ENCODE assay signal across 8 cellular contexts in genomic region chr10:97792058-97792721, GRCh38. TPM values are rescaled to one million over a fixed set of nuclear protein-coding genes. Genes with fewer than 3 reads are reported as not detected.
DNase-seq lines count a peak whose midpoint lies in the region; ATAC-seq and TF ChIP-seq lines count a peak whose summit lies in the region.

No MANE protein-coding gene starts in this region.

- peak; percentile 40 to 53 for DNase-seq in SHP77 (lab: John Stamatoyannopoulos, UW)
- no peak for DNase-seq in SHP77 treated with DMSO at 0.1 percent for 48 hours (lab: John Stamatoyannopoulos, UW)
- peak; percentile 43 for DNase-seq in MG63
- peak; percentile 52 for DNase-seq in SW480 (ENCODE audit: low spot score)
- DNase-seq in activated naive CD8-positive, alpha-beta T cell treated with anti-CD3 and anti-CD28 coated beads for 36 hours: peak; percentile 69
- peak; percentile 50 to 81 (median 62) for DNase-seq in heart left ventricle
- peak; percentile 37 for DNase-seq in renal cortical epithelial cell (ENCODE audit: low read depth)
- no peak for DNase-seq in OCI-M2 (lab: John Stamatoyannopoulos, UW; ENCODE audit: unreplicated experiment)

- TF ChIP-seq POLR2A in heart left ventricle (IDR thresholded peaks at IDR 0.05): no peak

- peak in 3 of 4 donors; percentile 56 to 65 (median 63) for ATAC-seq in heart left ventricle

- H3K36me3 Mint-ChIP-seq in activated naive CD8-positive, alpha-beta T cell treated with anti-CD3 and anti-CD28 coated beads for 36 hours: peaks cover 2% of the 10 kb centered on the region

- H3K27me3 Mint-ChIP-seq in activated naive CD8-positive, alpha-beta T cell treated with anti-CD3 and anti-CD28 coated beads for 36 hours: no peaks in the 10 kb centered on the region

- whole genome bisulfite sequencing in heart left ventricle, 4 donors: 34 to 39% (median 38%) methylated on average over 8 of the region's 8 CpGs

- intact Hi-C loops in heart left ventricle (cut with DNase I): loop anchor here in 9 of 10 donors (1.0 to 10.0 kb wide), 9 partner anchors 73 to 253 kb away; partner anchors contain the start of gene CRTAC1 (in 1 of the 9)

- peaks cover 0 to 15% (median 5%) of the 10 kb centered on the region in 12 donors for H3K4me1 ChIP-seq in heart left ventricle

- peak; percentile 75 to 89 (median 84) for TF ChIP-seq CTCF in heart left ventricle (IDR thresholded peaks at IDR 0.05)

- no peaks in the 10 kb centered on the region for H3K9me3 Mint-ChIP-seq in activated naive CD8-positive, alpha-beta T cell treated with anti-CD3 and anti-CD28 coated beads for 36 hours

- no peaks in the 10 kb centered on the region for H3K27me3 ChIP-seq in MG63
- H3K27me3 ChIP-seq in heart left ventricle: peaks cover 0 to 6% (median 0%) of the 10 kb centered on the region in 9 donors

- H3K9me3 ChIP-seq in MG63: no peaks in the 10 kb centered on the region
- H3K9me3 ChIP-seq in heart left ventricle: no peaks in the 10 kb centered on the region

- H3K27ac ChIP-seq in heart left ventricle: no peak overlapping the region

- no peak overlapping the region for H3K4me3 Mint-ChIP-seq in activated naive CD8-positive, alpha-beta T cell treated with anti-CD3 and anti-CD28 coated beads for 36 hours

- H3K4me1 Mint-ChIP-seq in activated naive CD8-positive, alpha-beta T cell treated with anti-CD3 and anti-CD28 coated beads for 36 hours: peaks cover 25% of the 10 kb centered on the region

- H3K4me3 ChIP-seq in MG63: no peak overlapping the region
- no peak overlapping the region for H3K4me3 ChIP-seq in heart left ventricle

- no peaks in the 10 kb centered on the region for H3K36me3 ChIP-seq in MG63
- no peaks in the 10 kb centered on the region for H3K36me3 ChIP-seq in heart left ventricle

- H3K27ac Mint-ChIP-seq in activated naive CD8-positive, alpha-beta T cell treated with anti-CD3 and anti-CD28 coated beads for 36 hours: no peak overlapping the region

RNA-seq across cellular contexts. Expression of gene SFRP5, which starts 20.4 kb away (rescaled TPM):
- not detected in 2 replicates for total RNA-seq in MG63 (2014; rRNA removed; shearing (Covaris generic); ENCODE audit: low replicate concordance)
- total RNA-seq in activated naive CD8-positive, alpha-beta T cell treated with anti-CD3 and anti-CD28 coated beads for 36 hours: under 1 TPM; 0.22 to 0.27 TPM
- total RNA-seq in heart left ventricle (1 to 10 TPM in 5 of 9 donors, under 1 TPM in 4; 0.12 to 3.7 (median 1.8) TPM), renal cortical epithelial cell (0.17 and 0.60 TPM in 2 replicates)
- 1 to 10 TPM in 1 of 2 donors, under 1 TPM in 1; 1.00 to 1.3 TPM for polyA plus RNA-seq in heart left ventricle

RNA-seq across cellular contexts. Expression of gene ZFYVE27, which starts 55.3 kb away (rescaled TPM):
- total RNA-seq in MG63 (2014; rRNA removed; shearing (Covaris generic); ENCODE audit: low replicate concordance): 9.2 and 18.2 TPM in 2 replicates
- total RNA-seq in activated naive CD8-positive, alpha-beta T cell treated with anti-CD3 and anti-CD28 coated beads for 36 hours: 10 to 100 TPM; 20.9 to 22.8 TPM
- total RNA-seq in heart left ventricle (10 to 100 TPM in 8 of 9 donors, 1 to 10 TPM in 1; 7.3 to 16.1 (median 13.1) TPM), renal cortical epithelial cell (34.9 and 37.5 TPM in 2 replicates)
- 10 to 100 TPM in 1 of 2 donors, 1 to 10 TPM in 1; 9.5 to 28.5 TPM for polyA plus RNA-seq in heart left ventricle

RNA-seq across cellular contexts. Expression of gene GOLGA7B, which starts 57.5 kb away (rescaled TPM):
- total RNA-seq in MG63 (2014; rRNA removed; shearing (Covaris generic); ENCODE audit: low replicate concordance): 0.20 TPM in 1 of 2 replicates, not detected in the other
- total RNA-seq in activated naive CD8-positive, alpha-beta T cell treated with anti-CD3 and anti-CD28 coated beads for 36 hours: under 1 TPM; 0.80 to 0.90 TPM
- 1 to 10 TPM in 1 of 9 donors, under 1 TPM in 7, not detected in 1; 0.06 to 1.1 (median 0.16) TPM for total RNA-seq in heart left ventricle
- under 1 TPM; 0.11 to 0.19 TPM for polyA plus RNA-seq in heart left ventricle
- total RNA-seq in renal cortical epithelial cell: 0.05 and 0.35 TPM in 2 replicates

Comparison
In these comparisons a context has a peak if more than half of its experiments do, and no peak if none do; other contexts are left out.
1. DNase-seq: peak in SHP77 (2 of 2), MG63 (single experiment), SW480 (single experiment), activated naive CD8-positive, alpha-beta T cell treated with anti-CD3 and anti-CD28 coated beads for 36 hours (single experiment), heart left ventricle (5 of 5) and renal cortical epithelial cell (single experiment); none in SHP77 treated with DMSO at 0.1 percent for 48 hours (single experiment) and OCI-M2 (single experiment).